Comparison of ENCODE assay signal across 1 cellular context in genomic region chr14:90331497-90332270, GRCh38.
TF ChIP-seq lines count a peak whose summit lies in the region.

NRDE2 (minus strand) TSS chr14:90331941; CDS start chr14:90331904, 37 bp downstream.

TF ChIP-seq in GM23338, 12 proteins besides CTCF, POLR2A, EP300 and RAD21 (continued from another document):
- TF ChIP-seq ZNF462 (CRISPR knock-in tag; IDR thresholded peaks at IDR 0.05) (no peak), NANOG (IDR thresholded peaks at IDR 0.05; ENCODE audit: borderline replicate concordance) (no peak), EZH2phosphoT487 (IDR thresholded peaks at IDR 0.05; ENCODE audit: unreplicated experiment) (no peak), ZNF331 (CRISPR knock-in tag; IDR thresholded peaks at IDR 0.05; ENCODE audit: low read depth) (no peak), JUNB (IDR thresholded peaks at IDR 0.05; ENCODE audit: unreplicated experiment) (no peak)
- TF ChIP-seq, protein P1, sequence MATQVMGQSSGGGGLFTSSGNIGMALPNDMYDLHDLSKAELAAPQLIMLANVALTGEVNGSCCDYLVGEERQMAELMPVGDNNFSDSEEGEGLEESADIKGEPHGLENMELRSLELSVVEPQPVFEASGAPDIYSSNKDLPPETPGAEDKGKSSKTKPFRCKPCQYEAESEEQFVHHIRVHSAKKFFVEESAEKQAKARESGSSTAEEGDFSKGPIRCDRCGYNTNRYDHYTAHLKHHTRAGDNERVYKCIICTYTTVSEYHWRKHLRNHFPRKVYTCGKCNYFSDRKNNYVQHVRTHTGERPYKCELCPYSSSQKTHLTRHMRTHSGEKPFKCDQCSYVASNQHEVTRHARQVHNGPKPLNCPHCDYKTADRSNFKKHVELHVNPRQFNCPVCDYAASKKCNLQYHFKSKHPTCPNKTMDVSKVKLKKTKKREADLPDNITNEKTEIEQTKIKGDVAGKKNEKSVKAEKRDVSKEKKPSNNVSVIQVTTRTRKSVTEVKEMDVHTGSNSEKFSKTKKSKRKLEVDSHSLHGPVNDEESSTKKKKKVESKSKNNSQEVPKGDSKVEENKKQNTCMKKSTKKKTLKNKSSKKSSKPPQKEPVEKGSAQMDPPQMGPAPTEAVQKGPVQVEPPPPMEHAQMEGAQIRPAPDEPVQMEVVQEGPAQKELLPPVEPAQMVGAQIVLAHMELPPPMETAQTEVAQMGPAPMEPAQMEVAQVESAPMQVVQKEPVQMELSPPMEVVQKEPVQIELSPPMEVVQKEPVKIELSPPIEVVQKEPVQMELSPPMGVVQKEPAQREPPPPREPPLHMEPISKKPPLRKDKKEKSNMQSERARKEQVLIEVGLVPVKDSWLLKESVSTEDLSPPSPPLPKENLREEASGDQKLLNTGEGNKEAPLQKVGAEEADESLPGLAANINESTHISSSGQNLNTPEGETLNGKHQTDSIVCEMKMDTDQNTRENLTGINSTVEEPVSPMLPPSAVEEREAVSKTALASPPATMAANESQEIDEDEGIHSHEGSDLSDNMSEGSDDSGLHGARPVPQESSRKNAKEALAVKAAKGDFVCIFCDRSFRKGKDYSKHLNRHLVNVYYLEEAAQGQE (IDR thresholded peaks at IDR 0.05; ENCODE audit: unreplicated experiment), result no peak
